Comparison of ENCODE assay signal across 8 cellular contexts in genomic region chr9:37994639-37995347, GRCh38.
DNase-seq lines count a peak whose midpoint lies in the region; ATAC-seq, FAIRE-seq and TF ChIP-seq lines count a peak whose summit lies in the region.

No MANE protein-coding gene starts in this region.

- H3K27ac ChIP-seq in astrocyte (ENCODE audit: low read depth, low read length) (peak overlapping the region; percentile 68), kidney (ENCODE audit: low read depth in 2 of 2, low read length in 2 of 2) (peak overlapping the region in 1 of 2 donors; percentile 53)

- H3K4me2 ChIP-seq in astrocyte (ENCODE audit: low read length), result peak overlapping the region; percentile 79

- H3K9me3 Mint-ChIP-seq in astrocyte (ENCODE audit: unreplicated experiment), result no peaks in the 10 kb centered on the region

- peak overlapping the region; percentile 66 for H3K9ac ChIP-seq in astrocyte (ENCODE audit: low read length)
- H3K9ac ChIP-seq in kidney (ENCODE audit: low read length in 2 of 2), result no peak overlapping the region

- H3K4me3 ChIP-seq in astrocyte (ENCODE audit: insufficient read depth, low read depth, low read length) (peak overlapping the region; percentile 5), kidney (ENCODE audit: low read length in 2 of 2) (no peak overlapping the region)

- peaks cover 17% of the 10 kb centered on the region for H3K36me3 Mint-ChIP-seq in astrocyte (ENCODE audit: low read depth, unreplicated experiment)

- H3K9me3 ChIP-seq in astrocyte (ENCODE audit: insufficient read depth, low read depth, low read length) (no peaks in the 10 kb centered on the region), kidney (ENCODE audit: control insufficient read depth in 1 of 2, low read length in 2 of 2) (no peaks in the 10 kb centered on the region)

- DNase-seq in CD1c-positive myeloid dendritic cell (ENCODE audit: extremely low spot score), result peak; percentile 97
- DNase-seq in NCI-H748 treated with DMSO at 0.1 percent for 48 hours (lab: John Stamatoyannopoulos, UW), result peak; percentile 4
- DNase-seq in astrocyte (ENCODE audit: low read depth), result peak; percentile 70
- peak; percentile 86 for DNase-seq in kidney
- peak; percentile 30 for DNase-seq in stimulated activated CD8-positive, alpha-beta memory T cell treated with anti-CD3 and anti-CD28 coated beads, Interleukin-4, amount 100 ng/mL, for 24 hours (ENCODE audit: low read depth)
- no peak for DNase-seq in mesenteric fat pad (ENCODE audit: low spot score)

- intact Hi-C loops in kidney (cut with DNase I), result no loop called here

- no peak for TF ChIP-seq CTCF in astrocyte (IDR thresholded peaks at IDR 0.05; ENCODE audit: insufficient read depth, low read depth, low read length)
- no peak for TF ChIP-seq CTCF in kidney (IDR thresholded peaks at IDR 0.05; ENCODE audit: borderline replicate concordance, extremely low read depth, insufficient read depth)

- FAIRE-seq in astrocyte (lab: Jason Lieb, UNC) (no peak), kidney (lab: Jason Lieb, UNC) (no peak)

- no peaks in the 10 kb centered on the region for H3K27me3 ChIP-seq in astrocyte (ENCODE audit: insufficient read depth, low read length)

- peaks cover 30% of the 10 kb centered on the region for H3K4me1 ChIP-seq in astrocyte (ENCODE audit: insufficient read depth, low read length)
- peaks cover 10 to 12% of the 10 kb centered on the region in 2 donors for H3K4me1 ChIP-seq in kidney (ENCODE audit: control insufficient read depth in 1 of 2, insufficient read depth in 1 of 2, low read depth in 1 of 2, low read length in 2 of 2)

- no peaks in the 10 kb centered on the region for H3K27me3 Mint-ChIP-seq in astrocyte (ENCODE audit: low read depth, unreplicated experiment)

- H3K79me2 ChIP-seq in astrocyte (ENCODE audit: insufficient read depth, low read length), result peaks cover 88% of the 10 kb centered on the region

- peaks cover 56% of the 10 kb centered on the region for H3K4me1 Mint-ChIP-seq in astrocyte (ENCODE audit: low read depth, unreplicated experiment)

- H4K20me1 ChIP-seq in astrocyte (ENCODE audit: insufficient read depth, low read length), result peaks cover 74% of the 10 kb centered on the region

- peak overlapping the region; percentile 87 for H3K27ac Mint-ChIP-seq in astrocyte (ENCODE audit: unreplicated experiment)

- H3K36me3 ChIP-seq in astrocyte (ENCODE audit: insufficient read depth, low read length) (peaks cover 3% of the 10 kb centered on the region), kidney (ENCODE audit: control insufficient read depth in 1 of 2, insufficient read depth in 2 of 2, low read length in 2 of 2) (peaks cover 0 to 2% of the 10 kb centered on the region in 2 donors)

- H3K4me3 Mint-ChIP-seq in astrocyte (ENCODE audit: unreplicated experiment), result no peak overlapping the region

- no peak overlapping the region for H2AFZ ChIP-seq in astrocyte (ENCODE audit: low read depth, low read length)

- ATAC-seq in GM19023 (IDR thresholded peaks at IDR 0.05; ENCODE audit: unreplicated experiment) (peak; percentile 85), HG03175 (IDR thresholded peaks at IDR 0.05; ENCODE audit: unreplicated experiment) (peak; percentile 80)
